In the genomic region with DNA sequence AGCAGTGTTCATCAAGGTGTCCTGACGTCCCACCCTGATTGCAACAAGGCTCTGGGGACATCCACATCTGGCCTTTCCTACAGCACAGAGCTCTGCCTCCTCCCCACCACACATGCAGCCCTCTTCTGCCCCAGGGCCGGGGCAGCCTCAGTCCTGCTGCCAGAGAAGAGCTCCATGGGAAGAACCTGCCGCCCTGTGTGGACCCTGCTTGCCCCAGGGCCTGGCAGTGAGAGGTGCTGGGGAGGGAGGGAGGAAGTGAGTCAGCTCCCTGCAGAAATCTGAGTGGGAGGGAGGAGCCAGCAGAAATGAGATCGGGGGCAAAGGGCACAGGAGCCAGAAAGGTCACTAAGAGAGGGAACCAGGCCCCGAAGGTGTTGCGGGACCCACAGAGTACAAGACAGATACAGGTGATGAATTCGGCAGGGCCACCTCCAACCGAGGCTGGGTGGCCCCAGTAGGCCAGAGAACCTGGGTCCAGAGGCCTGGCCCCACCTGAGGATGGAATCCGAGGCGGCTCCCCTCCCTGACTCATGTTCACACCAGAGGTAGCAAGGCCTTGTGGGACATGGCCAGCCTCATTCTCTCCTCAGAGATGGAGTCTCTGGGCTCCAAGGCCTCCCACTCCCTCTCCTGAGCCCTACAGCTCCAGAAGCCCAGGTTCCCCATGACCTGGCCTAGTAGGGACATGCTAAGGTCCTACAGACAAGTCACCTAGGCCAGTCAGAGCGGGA, we compare ENCODE assay signal across 8 cellular contexts. TPM values are rescaled to one million over a fixed set of nuclear protein-coding genes. Genes with fewer than 3 reads are reported as not detected.
A peak's percentile ranks its signal among the peaks of the same experiment; 100 is the strongest.
DNase-seq lines count a peak whose midpoint lies in the region; ATAC-seq and TF ChIP-seq lines count a peak whose summit lies in the region.

No MANE protein-coding gene starts in this region.

- CTCF ChIA-PET in Caco-2 (lab: Charles Lee) (interaction anchor here (0.6 to 4.1 kb wide), 7 partner anchors 10 to 206 kb away, joined by 3 to 53 read pairs (median 6); partner anchors contain the start of gene MYO18A), PC-3 (lab: Charles Lee) (interaction anchor here (1.6 kb wide), 1 partner anchor 25 kb away, joined by 13 read pairs; the partner anchor contains the start of gene MYO18A)

- H3K27me3 ChIP-seq in Caco-2 (replicated peaks; ENCODE audit: control insufficient read depth, insufficient read depth, low read length) = no peaks in the 10 kb centered on the region
- no peaks in the 10 kb centered on the region for H3K27me3 ChIP-seq in PC-3 (ENCODE audit: low read length)

- peaks cover 41% of the 10 kb centered on the region for H3K79me2 ChIP-seq in PC-3 (ENCODE audit: low read length)

- H3K9me3 ChIP-seq in Caco-2 = no peaks in the 10 kb centered on the region
- no peaks in the 10 kb centered on the region for H3K9me3 ChIP-seq in PC-3 (ENCODE audit: low read length)

- H4K20me1 ChIP-seq in PC-3 (ENCODE audit: low read length) = no peaks in the 10 kb centered on the region

- peaks cover 81% of the 10 kb centered on the region for H3K4me1 ChIP-seq in Caco-2
- peaks cover 60% of the 10 kb centered on the region for H3K4me1 ChIP-seq in PC-3 (ENCODE audit: insufficient read depth, low read length)

- no peaks in the 10 kb centered on the region for H3K9me2 ChIP-seq in PC-3 (replicated peaks; ENCODE audit: low read length)

- H3K36me3 Mint-ChIP-seq in Caco-2 (ENCODE audit: insufficient read depth, unreplicated experiment) = no peaks in the 10 kb centered on the region

- peak overlapping the region; percentile 47; the same call in 1 of the 2 replicates for H3K9ac ChIP-seq in PC-3 (ENCODE audit: low read length)

- peak overlapping the region; percentile 47 for H3K4me2 ChIP-seq in PC-3 (ENCODE audit: low read length)

- H3K27ac ChIP-seq in PC-3 (ENCODE audit: low read length) = peak overlapping the region; percentile 86

- H3K9me3 Mint-ChIP-seq in Caco-2 (ENCODE audit: unreplicated experiment) = no peaks in the 10 kb centered on the region

- BruUV-seq in Caco-2 (replicated peaks; lab: Mats Ljungman, UMichigan) = no TSS peak
- no TSS peak for BruUV-seq in PC-3 (replicated peaks; lab: Mats Ljungman, UMichigan)

- H3K36me3 ChIP-seq in Caco-2 (ENCODE audit: control insufficient read depth, insufficient read depth, low read length) (peaks cover 2% of the 10 kb centered on the region; the same call in 1 of the 2 replicates), PC-3 (ENCODE audit: low read depth, low read length) (no peaks in the 10 kb centered on the region)

- H2AFZ ChIP-seq in PC-3 (ENCODE audit: low read length) = peak overlapping the region; percentile 35; the same call in 1 of the 2 replicates

- intact Hi-C loops in Caco-2 (cut with micrococcal nuclease; ENCODE audit: unreplicated experiment) = loop anchor here (1.0 to 5.0 kb wide), 2 partner anchors 24 to 203 kb away; partner anchors contain the start of gene PHF12
- intact Hi-C loops in PC-3 (cut with micrococcal nuclease) = no loop called here
- intact Hi-C loops in left ventricle myocardium superior (cut with micrococcal nuclease) = no loop called here

- DNase-seq in Caco-2 (peak; percentile 82 to 92), PC-3 (peak; percentile 74), left ventricle myocardium superior (no peak), NCI-H524 (lab: John Stamatoyannopoulos, UW) (no peak)
- DNase-seq in activated gamma-delta T cell treated with anti-CD3 and anti-CD28 coated beads, Interleukin-2, amount 50 U/mL, for 16 hours (ENCODE audit: low read depth) = peak; percentile 55
- DNase-seq in stimulated activated CD4-positive, alpha-beta T cell treated with anti-CD3 and anti-CD28 coated beads, Interleukin-1b, Interleukin-23, amount 100 ng/mL, for 48 hours = peak; percentile 79

- H3K4me3 ChIP-seq in Caco-2 (ENCODE audit: low read depth, low read length) = no peak overlapping the region
- H3K4me3 ChIP-seq in PC-3 (ENCODE audit: low read length) = no peak overlapping the region

- peak overlapping the region; percentile 53 for H3K4me3 Mint-ChIP-seq in Caco-2 (ENCODE audit: unreplicated experiment)

- H3K4me1 Mint-ChIP-seq in Caco-2 (ENCODE audit: low read depth, unreplicated experiment) = peaks cover 42% of the 10 kb centered on the region

- POLR2A ChIA-PET in Caco-2 (lab: Charles Lee) = interaction anchor here (1.7 to 1.8 kb wide), 2 partner anchors 21 to 24 kb away, joined by 15 to 22 read pairs; partner anchors contain the start of gene MYO18A
- POLR2A ChIA-PET in PC-3 (lab: Charles Lee; ENCODE audit: unreplicated experiment) = interaction anchor here (0.5 kb wide), 1 partner anchor 24 kb away, joined by 4 read pairs; no protein-coding TSS in a partner anchor

- H3K27me3 Mint-ChIP-seq in Caco-2 (ENCODE audit: insufficient read depth, unreplicated experiment) = no peaks in the 10 kb centered on the region

- H3K27ac Mint-ChIP-seq in Caco-2 (ENCODE audit: unreplicated experiment) = peak overlapping the region; percentile 97

- TF ChIP-seq CTCF in Caco-2 (IDR thresholded peaks at IDR 0.05; ENCODE audit: insufficient read depth in 1 of 2, low read depth in 1 of 2, low read length in 1 of 2, severe bottlenecking in 1 of 2, unreplicated experiment in 1 of 2) (no peak), PC-3 (conservative IDR thresholded peaks at IDR 0.05; ENCODE audit: low read depth, low read length) (no peak)

- ATAC-seq in PC-3 = peak; percentile 79
- peak; percentile 62 for ATAC-seq in left ventricle myocardium superior
- no peak for ATAC-seq in HG02642 (IDR thresholded peaks at IDR 0.05; ENCODE audit: poor library complexity, unreplicated experiment)
- no peak for ATAC-seq in HG02852 (IDR thresholded peaks at IDR 0.05; ENCODE audit: unreplicated experiment)

- H3F3A ChIP-seq in PC-3 (ENCODE audit: low read length, unreplicated experiment) = no peaks in the 10 kb centered on the region

RNA-seq across cellular contexts. Expression of gene MYO18A, which starts 24.8 kb away (rescaled TPM):
- total RNA-seq in Caco-2 (2022) = 47.1 and 55.5 TPM in 2 replicates
- 28.0 and 36.1 TPM in 2 replicates for total RNA-seq in PC-3 (2014; rRNA removed)
- 346 TPM for total RNA-seq in left ventricle myocardium superior

Comparison
In these comparisons a context has a peak if more than half of its experiments do, and no peak if none do; other contexts are left out.
1. DNase-seq: peak in Caco-2 (2 of 2), PC-3 (single experiment), activated gamma-delta T cell treated with anti-CD3 and anti-CD28 coated beads, Interleukin-2, amount 50 U/mL, for 16 hours (single experiment) and stimulated activated CD4-positive, alpha-beta T cell treated with anti-CD3 and anti-CD28 coated beads, Interleukin-1b, Interleukin-23, amount 100 ng/mL, for 48 hours (single experiment); none in left ventricle myocardium superior (single experiment) and NCI-H524 (0 of 2).
2. ATAC-seq: peak in PC-3 (single experiment) and left ventricle myocardium superior (single experiment); none in HG02642 (single experiment) and HG02852 (single experiment).